1 cellular context compared by ENCODE assay signal in the genomic region with DNA sequence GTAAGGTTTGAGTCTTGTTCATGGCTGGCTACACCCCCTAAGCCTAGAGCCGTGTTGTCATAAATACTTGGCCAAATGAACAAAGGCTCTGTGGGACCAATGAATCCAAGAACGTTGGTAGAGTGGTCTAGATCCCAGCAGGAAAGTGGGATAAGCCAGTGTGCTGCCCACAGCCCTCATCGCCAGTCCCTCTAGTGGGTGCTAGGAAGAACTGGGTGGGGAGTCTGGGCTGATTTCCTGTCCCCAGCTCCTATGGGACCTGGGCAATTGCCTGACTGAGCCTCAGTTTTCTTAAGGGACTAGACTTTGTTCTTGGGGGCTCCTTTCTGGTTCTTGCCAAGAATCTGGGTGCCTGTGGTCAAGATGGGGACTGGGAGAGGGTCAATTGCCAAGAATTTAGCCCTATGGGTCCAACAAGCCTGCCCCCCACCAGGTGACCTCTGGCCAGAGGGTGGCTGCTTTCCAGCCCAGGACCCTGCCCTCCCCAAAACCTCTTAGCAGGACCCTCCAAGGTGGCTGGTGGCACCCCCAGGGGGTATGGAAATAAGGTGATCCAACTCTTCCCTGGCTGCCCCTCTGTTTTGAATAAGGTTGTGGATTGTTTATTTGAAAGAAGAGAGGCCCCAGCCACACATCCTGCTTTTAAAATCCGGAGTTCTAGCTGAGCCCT.
TF ChIP-seq lines count a peak whose summit lies in the region.

No MANE protein-coding gene starts in this region.

TF ChIP-seq in IMR-90, 13 proteins besides CTCF, POLR2A, EP300 and RAD21 (continued from another document):
- TF ChIP-seq SMC3 (IDR thresholded peaks at IDR 0.05; ENCODE audit: low read depth, low read length) (no peak), MXI1 (IDR thresholded peaks at IDR 0.05; ENCODE audit: borderline replicate concordance, low read depth, low read length) (no peak), MAFK (IDR thresholded peaks at IDR 0.05; ENCODE audit: low read depth, low read length) (no peak), NFE2L2 (IDR thresholded peaks at IDR 0.05; ENCODE audit: low read depth, low read length) (no peak), BHLHE40 (IDR thresholded peaks at IDR 0.05; ENCODE audit: low read depth, low read length) (no peak), CHD1 (IDR thresholded peaks at IDR 0.05; ENCODE audit: low read depth, low read length) (no peak), CEBPB (IDR thresholded peaks at IDR 0.05; ENCODE audit: low read depth, low read length) (no peak), MAZ (IDR thresholded peaks at IDR 0.05; ENCODE audit: borderline replicate concordance, low read depth, low read length) (no peak), RFX5 (IDR thresholded peaks at IDR 0.05; ENCODE audit: low read depth, low read length) (no peak), RCOR1 (IDR thresholded peaks at IDR 0.05; ENCODE audit: insufficient replicate concordance, low read length) (no peak)
- TF ChIP-seq, protein P1, sequence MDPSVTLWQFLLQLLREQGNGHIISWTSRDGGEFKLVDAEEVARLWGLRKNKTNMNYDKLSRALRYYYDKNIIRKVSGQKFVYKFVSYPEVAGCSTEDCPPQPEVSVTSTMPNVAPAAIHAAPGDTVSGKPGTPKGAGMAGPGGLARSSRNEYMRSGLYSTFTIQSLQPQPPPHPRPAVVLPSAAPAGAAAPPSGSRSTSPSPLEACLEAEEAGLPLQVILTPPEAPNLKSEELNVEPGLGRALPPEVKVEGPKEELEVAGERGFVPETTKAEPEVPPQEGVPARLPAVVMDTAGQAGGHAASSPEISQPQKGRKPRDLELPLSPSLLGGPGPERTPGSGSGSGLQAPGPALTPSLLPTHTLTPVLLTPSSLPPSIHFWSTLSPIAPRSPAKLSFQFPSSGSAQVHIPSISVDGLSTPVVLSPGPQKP (IDR thresholded peaks at IDR 0.05; ENCODE audit: borderline replicate concordance, low read depth, low read length) = no peak
- TF ChIP-seq, protein P2, sequence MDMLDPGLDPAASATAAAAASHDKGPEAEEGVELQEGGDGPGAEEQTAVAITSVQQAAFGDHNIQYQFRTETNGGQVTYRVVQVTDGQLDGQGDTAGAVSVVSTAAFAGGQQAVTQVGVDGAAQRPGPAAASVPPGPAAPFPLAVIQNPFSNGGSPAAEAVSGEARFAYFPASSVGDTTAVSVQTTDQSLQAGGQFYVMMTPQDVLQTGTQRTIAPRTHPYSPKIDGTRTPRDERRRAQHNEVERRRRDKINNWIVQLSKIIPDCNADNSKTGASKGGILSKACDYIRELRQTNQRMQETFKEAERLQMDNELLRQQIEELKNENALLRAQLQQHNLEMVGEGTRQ (IDR thresholded peaks at IDR 0.05; ENCODE audit: low read depth, low read length) = no peak
